29 cellular contexts compared by ENCODE assay signal in genomic region chr10:121999301-121999700, GRCh38. TPM values are rescaled to one million over a fixed set of nuclear protein-coding genes. Genes with fewer than 3 reads are reported as not detected.
DNase-seq lines count a peak whose midpoint lies in the region; ATAC-seq and TF ChIP-seq lines count a peak whose summit lies in the region.
"Had no signal": no experiment of that assay in that cellular context is flagged by ENCODE, and none has a peak within 500 bp of the region (broad histone marks: within the 10 kb centered on the region; RNA-seq: fewer than 3 reads in every experiment).

No MANE protein-coding gene starts in this region.

- ATAC-seq in Right ventricle myocardium superior (ENCODE audit: poor library complexity) (peak; percentile 11), upper lobe of right lung (no peak), SK-N-SH treated with all-trans-retinoic acid at 6 μM for 48 hours (no peak)
- ATAC-seq: activated CD8-positive, alpha-beta memory T cell treated with anti-CD3 and anti-CD28 coated beads, Interleukin-2, amount 10 ng/mL, durations not matched to agents 7 days and 5 days; activated T-cell treated with anti-CD3 and anti-CD28 coated beads, Interleukin-2, amount 50 U/mL, for 72 hours; left lobe of liver; natural killer cell treated with Interleukin-12 subunit alpha and Interleukin-12 subunit beta and Interleukin-15 and Interleukin-18, amount 100 ng/mL, for 72 hours had no signal

- TF ChIP-seq CTCF in transverse colon (IDR thresholded peaks at IDR 0.05) (no peak), thyroid gland (IDR thresholded peaks at IDR 0.05) (no peak), upper lobe of right lung (IDR thresholded peaks at IDR 0.05) (no peak)

- H3K9me3 ChIP-seq in transverse colon (peaks cover 6 to 7% of the 10 kb centered on the region in 2 donors), thyroid gland (no peaks in the 10 kb centered on the region), upper lobe of right lung (no peaks in the 10 kb centered on the region)
- H3K9me3 ChIP-seq: vagina had no signal

- H3K27ac ChIP-seq in transverse colon = peak overlapping the region in 3 of 4 donors; percentile 27 to 84 (median 54)
- H3K27ac ChIP-seq in thyroid gland = no peak overlapping the region
- no peak overlapping the region for H3K27ac ChIP-seq in upper lobe of right lung
- H3K27ac ChIP-seq: 22Rv1, brain microvascular endothelial cell, spleen, vagina had no signal

- H3K4me1 ChIP-seq in transverse colon (peaks cover 6 to 21% (median 17%) of the 10 kb centered on the region in 4 donors), thyroid gland (peaks cover 12 to 18% of the 10 kb centered on the region in 2 donors), upper lobe of right lung (peaks cover 1% of the 10 kb centered on the region)
- H3K4me1 ChIP-seq: spleen had no signal

- in situ Hi-C loops in transverse colon (cut with MboI; ENCODE audit: low pct_ligation_motif_present in 1 of 4, low pct_unique_long_range_greater_than_20kb in 1 of 4, low sequenced_read_pairs in 3 of 4) = no loop called here

- intact Hi-C loops in Right ventricle myocardium superior (cut with DNase I) = loop anchor here (5.0 kb wide), 1 partner anchor 43 kb away; no protein-coding TSS in a partner anchor
- intact Hi-C loops in cardiac septum (cut with DNase I) = loop anchor here (5.0 kb wide), 1 partner anchor 33 kb away; no protein-coding TSS in a partner anchor
- intact Hi-C loops in transverse colon (cut with DNase I; ENCODE audit: low total_unique reads) = loop anchor here (10.0 kb wide), 1 partner anchor 74 kb away; the partner anchor contains the start of gene ATE1
- intact Hi-C loops in thyroid gland (cut with DNase I) = no loop called here
- intact Hi-C loops in upper lobe of right lung (cut with DNase I) = no loop called here

- no peaks in the 10 kb centered on the region for H3K36me3 ChIP-seq in transverse colon
- H3K36me3 ChIP-seq in thyroid gland = no peaks in the 10 kb centered on the region
- no peaks in the 10 kb centered on the region for H3K36me3 ChIP-seq in upper lobe of right lung
- H3K36me3 ChIP-seq: brain microvascular endothelial cell, spleen, vagina had no signal

- WGBS in transverse colon (ENCODE audit: low coverage in 1 of 2), 2 donors = 95% methylated on average over 4 of the region's 4 CpGs
- 95 to 96% methylated on average over 4 of the region's 4 CpGs for WGBS in thyroid gland, 2 donors

- no peak for TF ChIP-seq EP300 in transverse colon (IDR thresholded peaks at IDR 0.05; ENCODE audit: low read depth)

- TF ChIP-seq POLR2A in transverse colon (IDR thresholded peaks at IDR 0.05) (no peak), thyroid gland (IDR thresholded peaks at IDR 0.05) (no peak)

- H3K4me3 ChIP-seq in transverse colon (no peak overlapping the region), thyroid gland (replicated peaks in 1 of 3) (no peak overlapping the region), upper lobe of right lung (no peak overlapping the region)
- H3K4me3 ChIP-seq: spleen, vagina had no signal

- DNase-seq in Right ventricle myocardium superior (no peak), cardiac septum (ENCODE audit: low spot score) (no peak), fibroblast of gingiva (ENCODE audit: low read depth) (peak; percentile 61), myocyte (ENCODE audit: low read depth) (peak; percentile 91), transverse colon (no peak), thyroid gland (no peak), upper lobe of right lung (no peak)
- DNase-seq: activated CD4-positive, CD25-positive, alpha-beta regulatory T cell; activated CD8-positive, alpha-beta memory T cell treated with anti-CD3 and anti-CD28 coated beads, Interleukin-2, amount 10 ng/mL, durations not matched to agents 7 days and 5 days; activated naive CD4-positive, alpha-beta T cell treated with Interleukin-2 at 50 U/mL for 16 hours; activated T-cell treated with anti-CD3 and anti-CD28 coated beads, Interleukin-2, amount 50 U/mL, for 72 hours; brain microvascular endothelial cell; CD4-positive, alpha-beta T cell; DMS 273 treated with DMSO at 0.1 percent for 48 hours; effector memory CD4-positive, alpha-beta T cell; erythroblast; KG1; NCI-H1436; NCI-H2107; NCI-H748 treated with DMSO at 0.1 percent for 48 hours; spleen; stimulated activated CD4-positive, alpha-beta T cell treated with anti-CD3 and anti-CD28 coated beads, Interleukin-2, amount 100 ng/mL, for 48 hours; substantia nigra had no signal

- H3K27me3 ChIP-seq in transverse colon (no peaks in the 10 kb centered on the region), thyroid gland (no peaks in the 10 kb centered on the region), upper lobe of right lung (no peaks in the 10 kb centered on the region)
- H3K27me3 ChIP-seq: brain microvascular endothelial cell, vagina had no signal

TF ChIP-seq in SK-N-SH treated with all-trans-retinoic acid at 6 μM for 48 hours, 23 proteins besides CTCF, POLR2A, EP300 and RAD21:
- TF ChIP-seq ZNF8 (CRISPR knock-in tag; IDR thresholded peaks at IDR 0.05) (no peak), RARB (CRISPR knock-in tag; IDR thresholded peaks at IDR 0.05) (no peak), ZC3H10 (CRISPR knock-in tag; IDR thresholded peaks at IDR 0.05) (no peak), TOX (CRISPR knock-in tag; IDR thresholded peaks at IDR 0.05; ENCODE audit: borderline replicate concordance) (no peak)

RNA-seq across cellular contexts. Expression of gene TACC2, which starts 10.3 kb away (rescaled TPM):
- 349 TPM for total RNA-seq in Right ventricle myocardium superior
- total RNA-seq in cardiac septum = 282 TPM
- total RNA-seq in myocyte = 25.1 and 34.1 TPM in 2 replicates
- 27.0 TPM for polyA plus RNA-seq in myocyte (2012)
- total RNA-seq in transverse colon = 100 to 1,000 TPM in 2 of 4 donors, 10 to 100 TPM in 2; 65.9 to 178 (median 101) TPM
- 100 to 1,000 TPM in 3 of 4 donors, 10 to 100 TPM in 1; 95.9 to 122 (median 114) TPM for total RNA-seq in thyroid gland
- 236 TPM for total RNA-seq in upper lobe of right lung
- total RNA-seq: activated CD8-positive, alpha-beta memory T cell treated with anti-CD3 and anti-CD28 coated beads, Interleukin-2, amount 10 ng/mL, durations not matched to agents 7 days and 5 days; CD4-positive, alpha-beta T cell; natural killer cell treated with Interleukin-12 subunit alpha and Interleukin-12 subunit beta and Interleukin-15 and Interleukin-18, amount 100 ng/mL, for 72 hours; T-helper 1 cell treated with Interleukin-12 subunit alpha and Interleukin-12 subunit beta and Interleukin-4 antibody, amounts not matched to agents 30 ng/mL and 1 ng/mL, for 36 hours had no signal

RNA-seq across cellular contexts. Expression of gene NSMCE4A, which starts 24.3 kb away (rescaled TPM):
- total RNA-seq in Right ventricle myocardium superior (23.7 TPM), cardiac septum (29.0 TPM), myocyte (24.4 and 24.6 TPM in 2 replicates), transverse colon (100 to 1,000 TPM in 2 of 4 donors, 10 to 100 TPM in 2; 71.1 to 152 (median 92.7) TPM), thyroid gland (100 to 1,000 TPM in 2 of 4 donors, 10 to 100 TPM in 2; 73.1 to 133 (median 111) TPM), upper lobe of right lung (38.4 TPM)
- polyA plus RNA-seq in myocyte (2012) = 8.4 TPM

Comparison
In these comparisons a context has a peak if more than half of its experiments do, and no peak if none do; other contexts are left out.
1. DNase-seq: peak in fibroblast of gingiva (single experiment) and myocyte (single experiment); none in Right ventricle myocardium superior (single experiment), cardiac septum (single experiment), transverse colon (single experiment), thyroid gland (0 of 2) and upper lobe of right lung (single experiment).
2. H3K27ac ChIP-seq: peak in transverse colon (3 of 4); none in thyroid gland (0 of 3) and upper lobe of right lung (single experiment).
3. intact Hi-C loops: an anchor here in Right ventricle myocardium superior (5.0 kb wide), cardiac septum (5.0 kb wide) and transverse colon (10.0 kb wide); none called in thyroid gland and upper lobe of right lung.